Comparison of ENCODE assay signal across 9 cellular contexts in genomic region chr3:12479919-12480425, GRCh38. TPM values are rescaled to one million over a fixed set of nuclear protein-coding genes. Genes with fewer than 3 reads are reported as not detected.
A peak's percentile ranks its signal among the peaks of the same experiment; 100 is the strongest.
DNase-seq lines count a peak whose midpoint lies in the region; ATAC-seq, FAIRE-seq and TF ChIP-seq lines count a peak whose summit lies in the region.
"Had no signal": no experiment of that assay in that cellular context is flagged by ENCODE, and none has a peak within 500 bp of the region (broad histone marks: within the 10 kb centered on the region; RNA-seq: fewer than 3 reads in every experiment).

No MANE protein-coding gene starts in this region.

- H3T11ph ChIP-seq in H9 (ENCODE audit: low read length) = no peak overlapping the region

- H3K9ac ChIP-seq in H9 (ENCODE audit: extremely low read depth, insufficient read length, low read length) (no peak overlapping the region), astrocyte (ENCODE audit: low read length) (no peak overlapping the region)

- H2BK5ac ChIP-seq in H9 (ENCODE audit: insufficient read length, low read length) = no peak overlapping the region

- peak overlapping the region; percentile 21 for H3K18ac ChIP-seq in H9 (ENCODE audit: insufficient read length, low read depth, low read length)

- H3K4me3 ChIP-seq in astrocyte (ENCODE audit: insufficient read depth, low read depth, low read length) = no peak overlapping the region
- H3K4me3 ChIP-seq in hepatocyte = no peak overlapping the region
- no peak overlapping the region for H3K4me3 ChIP-seq in sigmoid colon

- H2AFZ ChIP-seq in H9 (ENCODE audit: low read length) (peak overlapping the region; percentile 90), astrocyte (ENCODE audit: low read depth, low read length) (peak overlapping the region; percentile 81), hepatocyte (peak overlapping the region; percentile 34)

- peak; percentile 75 for DNase-seq in D341Med (ENCODE audit: low spot score)
- peak; percentile 65 for DNase-seq in H9
- DNase-seq in NOMO-1 treated with dmso at 0.1 percent for 144 hours (lab: John Stamatoyannopoulos, UW; ENCODE audit: unreplicated experiment) = peak; percentile 25
- DNase-seq in astrocyte (ENCODE audit: low read depth) = peak; percentile 8
- peak; percentile 71 for DNase-seq in hepatocyte (ENCODE audit: low spot score)
- no peak for DNase-seq in sigmoid colon
- no peak for DNase-seq in ureter (ENCODE audit: low spot score)

- H3K56ac ChIP-seq in H9 (ENCODE audit: insufficient read length, low read depth, low read length) = no peak overlapping the region

- WGBS in H9 (ENCODE audit: extremely low coverage, insufficient read length, low lambda C conversion rate) = no CpG with 5 or more reads among the region's 9 CpGs
- 13% methylated on average over 9 of the region's 9 CpGs for WGBS in hepatocyte (ENCODE audit: low lambda C conversion rate, missing lambda C conversion rate)
- 4 to 21% methylated on average over 9 of the region's 9 CpGs for WGBS in sigmoid colon, 2 donors

- H3K27ac Mint-ChIP-seq in H9 (peak overlapping the region in 1 of 3 experiments; percentile 88; a peak in 1 of 7 replicates), astrocyte (ENCODE audit: unreplicated experiment) (peak overlapping the region; percentile 12)
- H3K27ac Mint-ChIP-seq: T-helper 1 cell treated with Interleukin-12 subunit alpha and Interleukin-12 subunit beta and Interleukin-4 antibody, amounts not matched to agents 30 μg/mL and 1 μg/mL, for 36 hours had no signal

- ATAC-seq in HG02981 (IDR thresholded peaks at IDR 0.05; ENCODE audit: unreplicated experiment) = no peak

- H3K27me3 ChIP-seq in H9 (ENCODE audit: insufficient read depth, low read length) (no peaks in the 10 kb centered on the region), astrocyte (ENCODE audit: insufficient read depth, low read length) (no peaks in the 10 kb centered on the region), hepatocyte (no peaks in the 10 kb centered on the region), sigmoid colon (no peaks in the 10 kb centered on the region)

- FAIRE-seq in astrocyte (lab: Jason Lieb, UNC) = no peak

- H3K36me3 Mint-ChIP-seq in H9 (ENCODE audit: insufficient read depth in 1 of 3, low read depth in 3 of 3) (no peaks in the 10 kb centered on the region), astrocyte (ENCODE audit: low read depth, unreplicated experiment) (no peaks in the 10 kb centered on the region)

- H3K4me3 Mint-ChIP-seq in H9 (no peak overlapping the region), astrocyte (ENCODE audit: unreplicated experiment) (no peak overlapping the region)
- H3K4me3 Mint-ChIP-seq: T-helper 1 cell treated with Interleukin-12 subunit alpha and Interleukin-12 subunit beta and Interleukin-4 antibody, amounts not matched to agents 30 μg/mL and 1 μg/mL, for 36 hours had no signal

- no peaks in the 10 kb centered on the region for H3K9me2 ChIP-seq in hepatocyte (replicated peaks; ENCODE audit: insufficient read depth)

- H3K4me1 Mint-ChIP-seq in H9 (peaks cover 10 to 18% of the 10 kb centered on the region in 2 experiments), astrocyte (ENCODE audit: low read depth, unreplicated experiment) (peaks cover 14% of the 10 kb centered on the region)

- no peak overlapping the region for H4K91ac ChIP-seq in H9 (ENCODE audit: insufficient read length, low read depth, low read length)

- H3K79me1 ChIP-seq in H9 (ENCODE audit: insufficient read depth, low read depth, low read length, poor library complexity, severe bottlenecking) = no peaks in the 10 kb centered on the region

- peaks cover 3% of the 10 kb centered on the region; the same call in 1 of the 2 replicates for H3K4me1 ChIP-seq in H9 (ENCODE audit: insufficient read depth, low read length)
- peaks cover 18% of the 10 kb centered on the region for H3K4me1 ChIP-seq in astrocyte (ENCODE audit: insufficient read depth, low read length)
- peaks cover 21% of the 10 kb centered on the region for H3K4me1 ChIP-seq in hepatocyte (ENCODE audit: insufficient read depth)
- peaks cover 0 to 17% (median 11%) of the 10 kb centered on the region in 4 donors for H3K4me1 ChIP-seq in sigmoid colon

- H4K20me1 ChIP-seq in H9 (ENCODE audit: control insufficient read depth, insufficient read depth, insufficient read length) (no peaks in the 10 kb centered on the region), astrocyte (ENCODE audit: insufficient read depth, low read length) (no peaks in the 10 kb centered on the region), hepatocyte (ENCODE audit: insufficient read depth, poor library complexity, severe bottlenecking) (no peaks in the 10 kb centered on the region)

- H3K4me2 ChIP-seq in H9 (ENCODE audit: insufficient read depth, insufficient read length, low read length) (no peak overlapping the region), astrocyte (ENCODE audit: low read length) (no peak overlapping the region), hepatocyte (peak overlapping the region; percentile 23)

- H3K27me3 Mint-ChIP-seq in H9 (ENCODE audit: low read depth) = peaks cover 6% of the 10 kb centered on the region
- no peaks in the 10 kb centered on the region for H3K27me3 Mint-ChIP-seq in astrocyte (ENCODE audit: low read depth, unreplicated experiment)

- H3K4ac ChIP-seq in H9 (ENCODE audit: low read depth, low read length) = no peak overlapping the region

- TF ChIP-seq EP300 in sigmoid colon (IDR thresholded peaks at IDR 0.05) = no peak

- H4K8ac ChIP-seq in H9 (replicated peaks; ENCODE audit: insufficient read length, low read depth, low read length) = no peak overlapping the region

- H3K79me2 ChIP-seq in H9 (ENCODE audit: insufficient read depth, low read length) (no peaks in the 10 kb centered on the region), astrocyte (ENCODE audit: insufficient read depth, low read length) (peaks cover 4% of the 10 kb centered on the region), hepatocyte (peaks cover under 1% of the 10 kb centered on the region)

- H3K14ac ChIP-seq in H9 (ENCODE audit: insufficient read depth, low read length) = peak overlapping the region; percentile 49; the same call in 1 of the 2 replicates

- TF ChIP-seq POLR2A in sigmoid colon (IDR thresholded peaks at IDR 0.05) = no peak

- peak overlapping the region; percentile 8 for H2BK12ac ChIP-seq in H9 (ENCODE audit: insufficient read length, low read depth, low read length)

- H3K36me3 ChIP-seq in astrocyte (ENCODE audit: insufficient read depth, low read length) (no peaks in the 10 kb centered on the region), hepatocyte (replicated peaks; ENCODE audit: insufficient read depth, low read depth) (no peaks in the 10 kb centered on the region), sigmoid colon (no peaks in the 10 kb centered on the region)

- peaks cover 7% of the 10 kb centered on the region for H3K23me2 ChIP-seq in H9 (ENCODE audit: insufficient read length, low read depth, low read length, poor library complexity, severe bottlenecking)

- H3K9me3 ChIP-seq in H9 (ENCODE audit: control insufficient read depth, low read depth, low read length) (no peaks in the 10 kb centered on the region), astrocyte (ENCODE audit: insufficient read depth, low read depth, low read length) (no peaks in the 10 kb centered on the region), hepatocyte (ENCODE audit: low read depth) (no peaks in the 10 kb centered on the region), sigmoid colon (no peaks in the 10 kb centered on the region)

- H3K9me3 Mint-ChIP-seq in H9 (no peaks in the 10 kb centered on the region), astrocyte (ENCODE audit: unreplicated experiment) (no peaks in the 10 kb centered on the region)
- H3K9me3 Mint-ChIP-seq: T-helper 1 cell treated with Interleukin-12 subunit alpha and Interleukin-12 subunit beta and Interleukin-4 antibody, amounts not matched to agents 30 μg/mL and 1 μg/mL, for 36 hours had no signal

- H3K27ac ChIP-seq in H9 (ENCODE audit: insufficient read length, low read depth, low read length) (no peak overlapping the region), astrocyte (ENCODE audit: low read depth, low read length) (no peak overlapping the region), hepatocyte (peak overlapping the region; percentile 58), sigmoid colon (no peak overlapping the region)

- intact Hi-C loops in sigmoid colon (cut with DNase I) = loop anchor here (1.0 to 5.0 kb wide), 2 partner anchors 182 to 345 kb away; partner anchors contain the start of gene RAF1

- H2BK120ac ChIP-seq in H9 (ENCODE audit: low read depth, low read length, poor library complexity, severe bottlenecking) = no peak overlapping the region

- H2BK20ac ChIP-seq in H9 (ENCODE audit: low read depth, low read length, poor library complexity, severe bottlenecking) = no peak overlapping the region

- H2AK5ac ChIP-seq in H9 (ENCODE audit: insufficient read length, low read length) = no peak overlapping the region

- H2BK15ac ChIP-seq in H9 (ENCODE audit: low read depth, low read length) = no peak overlapping the region

- H3K23ac ChIP-seq in H9 (ENCODE audit: insufficient read length, low read depth, low read length) = no peak overlapping the region

- H4K5ac ChIP-seq in H9 (ENCODE audit: insufficient read length, low read depth, low read length) = no peak overlapping the region

- TF ChIP-seq CTCF in H9 (conservative IDR thresholded peaks at IDR 0.05) (peak; percentile 82), astrocyte (IDR thresholded peaks at IDR 0.05; ENCODE audit: insufficient read depth, low read depth, low read length) (peak; percentile 80), hepatocyte (IDR thresholded peaks at IDR 0.05; ENCODE audit: poor library complexity) (peak; percentile 82), sigmoid colon (IDR thresholded peaks at IDR 0.05) (peak; percentile 62 to 82 (median 78))

RNA-seq across cellular contexts. Expression of gene TSEN2, which starts 4.3 kb away (rescaled TPM):
- 19.4 and 22.0 TPM in 2 replicates for total RNA-seq in H9 (2021)
- total RNA-seq in astrocyte = 9.7 TPM in 2 replicates
- total RNA-seq in hepatocyte = 7.8 and 9.6 TPM in 2 replicates
- 17.8 and 23.2 TPM in 2 replicates for polyA plus RNA-seq in hepatocyte
- 10 to 100 TPM; 16.1 to 23.0 (median 20.4) TPM for total RNA-seq in sigmoid colon
- 10 to 100 TPM in 1 of 3 donors, 1 to 10 TPM in 2; 4.2 to 16.0 (median 5.3) TPM for polyA plus RNA-seq in sigmoid colon
- total RNA-seq in ureter = 52.6 TPM

Comparison
In these comparisons a context has a peak if more than half of its experiments do, and no peak if none do; other contexts are left out.
1. DNase-seq: peak in D341Med (single experiment), H9 (single experiment), NOMO-1 treated with dmso at 0.1 percent for 144 hours (single experiment), astrocyte (single experiment) and hepatocyte (single experiment); none in sigmoid colon (single experiment) and ureter (single experiment).
2. H2AFZ ChIP-seq: peak in every context shown above with its lines; median percentile 90 in H9; 81 in astrocyte; 34 in hepatocyte.
3. Peak in every context shown above with its lines, with median percentiles within 50 percentile points of each other: CTCF ChIP-seq.